ENCODE assay signal across 8 cellular contexts in the genomic region with DNA sequence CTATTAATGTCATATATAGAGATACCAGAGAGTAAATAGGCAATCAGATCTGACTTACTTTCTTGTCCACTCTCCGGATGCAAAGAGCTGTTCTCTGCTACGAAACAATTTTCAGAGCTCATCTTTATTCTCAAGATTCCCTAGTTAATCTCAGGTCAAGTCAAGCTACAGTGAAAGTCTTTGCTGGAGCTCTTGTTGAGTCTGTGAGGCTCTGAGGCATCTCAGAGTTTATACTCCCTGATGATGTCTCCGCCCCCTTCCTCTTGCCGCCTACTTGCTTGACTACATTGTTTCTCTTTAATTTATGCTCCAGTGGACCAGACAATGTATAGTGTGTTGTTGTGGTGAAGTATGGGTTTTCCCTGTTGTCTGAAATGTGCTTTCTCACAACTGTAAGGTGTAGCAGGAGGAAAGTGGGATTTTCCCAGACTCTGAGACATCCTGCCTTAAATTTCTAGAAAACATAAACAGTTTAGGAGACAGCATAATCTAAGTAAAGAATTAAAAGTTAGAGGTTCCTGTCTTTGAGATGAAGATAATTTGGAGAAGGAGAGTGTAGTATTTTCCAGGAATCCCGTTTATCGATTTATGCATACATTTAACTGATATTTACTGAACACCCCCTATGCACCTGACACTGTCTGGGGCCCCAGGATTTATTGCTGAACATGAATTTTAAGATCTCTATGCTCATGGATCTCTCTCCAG. TPM values are rescaled to one million over a fixed set of nuclear protein-coding genes. Genes with fewer than 3 reads are reported as not detected.
DNase-seq lines count a peak whose midpoint lies in the region; ATAC-seq, FAIRE-seq and TF ChIP-seq lines count a peak whose summit lies in the region.

A gene (minus strand): TSS at position 203 of the 708 bp plus-strand sequence. CDS start 81 bp downstream, at position 122.

- H3K4me1 Mint-ChIP-seq in activated CD4-positive, alpha-beta T cell treated with anti-CD3 and anti-CD28 coated beads, Interleukin-2, amount 10 ng/mL, durations not matched to agents 24 days and 14 days: peaks cover 48% of the 10 kb centered on the region

- H3K9me3 ChIP-seq in psoas muscle: no peaks in the 10 kb centered on the region

- peaks cover 5% of the 10 kb centered on the region for H3K9me3 Mint-ChIP-seq in activated CD4-positive, alpha-beta T cell treated with anti-CD3 and anti-CD28 coated beads, Interleukin-2, amount 10 ng/mL, durations not matched to agents 24 days and 14 days

- peak; percentile 35 for ATAC-seq in HG03457 (IDR thresholded peaks at IDR 0.05; ENCODE audit: unreplicated experiment)
- no peak for ATAC-seq in psoas muscle

- H3K27me3 Mint-ChIP-seq in activated CD4-positive, alpha-beta T cell treated with anti-CD3 and anti-CD28 coated beads, Interleukin-2, amount 10 ng/mL, durations not matched to agents 24 days and 14 days: peaks cover 5% of the 10 kb centered on the region

- H3K36me3 Mint-ChIP-seq in activated CD4-positive, alpha-beta T cell treated with anti-CD3 and anti-CD28 coated beads, Interleukin-2, amount 10 ng/mL, durations not matched to agents 24 days and 14 days (ENCODE audit: low read depth): peaks cover 47% of the 10 kb centered on the region

- intact Hi-C loops in activated CD4-positive, alpha-beta T cell treated with anti-CD3 and anti-CD28 coated beads, Interleukin-2, amount 10 ng/mL, durations not matched to agents 24 days and 14 days (cut with micrococcal nuclease): loop anchor here (1.0 kb wide), 7 partner anchors 20 to 517 kb away; a partner anchor contains a TSS
- intact Hi-C loops in psoas muscle (cut with DNase I): no loop called here

- 73 to 76% (median 74%) methylated on average over 6 of the region's 6 CpGs for WGBS in psoas muscle, 3 donors

- no peak for FAIRE-seq in urothelium cell line (lab: Jason Lieb, UNC)

- no peak within 1 kb of the TSS for H3K4me3 ChIP-seq in psoas muscle

- H3K27me3 ChIP-seq in psoas muscle (ENCODE audit: insufficient read depth in 3 of 3, low read length in 2 of 3): no peaks in the 10 kb centered on the region

- H3K36me3 ChIP-seq in psoas muscle (ENCODE audit: insufficient read depth in 1 of 2, low read depth in 1 of 2): no peaks in the 10 kb centered on the region

- TF ChIP-seq POLR2A in GM19193 (IDR thresholded peaks at IDR 0.05; ENCODE audit: extremely low read depth, insufficient read depth, insufficient read length) (peak; percentile 96), erythroblast (IDR thresholded peaks at IDR 0.05; ENCODE audit: low read length) (peak; percentile 98)

- H3K4me3 Mint-ChIP-seq in activated CD4-positive, alpha-beta T cell treated with anti-CD3 and anti-CD28 coated beads, Interleukin-2, amount 10 ng/mL, durations not matched to agents 24 days and 14 days: peak within 1 kb of the TSS; percentile 94

- H3K4me1 ChIP-seq in psoas muscle: no peaks in the 10 kb centered on the region

- no peak within 1 kb of the TSS for H3K27ac ChIP-seq in psoas muscle

- no peak for TF ChIP-seq CTCF in psoas muscle (IDR thresholded peaks at IDR 0.05)

- peak; percentile 96 for DNase-seq in activated CD4-positive, alpha-beta T cell treated with anti-CD3 and anti-CD28 coated beads, Interleukin-2, amount 10 ng/mL, durations not matched to agents 24 days and 14 days
- peak; percentile 20 to 42 for DNase-seq in erythroblast (lab: John Stamatoyannopoulos, UW)
- DNase-seq in stimulated activated CD8-positive, alpha-beta memory T cell treated with anti-CD3 and anti-CD28 coated beads, Interleukin-12 subunit alpha, Interleukin-12 subunit beta, amount 100 ng/mL, for 1 hour (ENCODE audit: low read depth): peak; percentile 60
- DNase-seq in psoas muscle: no peak
- DNase-seq in DMS53 (lab: John Stamatoyannopoulos, UW): no peak
- DNase-seq in urothelium cell line (ENCODE audit: low spot score): no peak

- H3K27ac Mint-ChIP-seq in activated CD4-positive, alpha-beta T cell treated with anti-CD3 and anti-CD28 coated beads, Interleukin-2, amount 10 ng/mL, durations not matched to agents 24 days and 14 days: peak within 1 kb of the TSS; percentile 98

RNA-seq across cellular contexts. Expression of the gene that starts here (rescaled TPM):
- 106 and 111 TPM in 2 replicates for total RNA-seq in activated CD4-positive, alpha-beta T cell treated with anti-CD3 and anti-CD28 coated beads, Interleukin-2, amount 10 ng/mL, durations not matched to agents 24 days and 14 days
- total RNA-seq in psoas muscle: under 1 TPM; 0.22 to 0.82 (median 0.57) TPM
- polyA plus RNA-seq in psoas muscle: 1 to 10 TPM in 1 of 3 donors, under 1 TPM in 2; 0.13 to 1.1 (median 0.14) TPM

Comparison
In these comparisons a context has a peak if more than half of its experiments do, and no peak if none do; other contexts are left out.
1. RNA of the gene that starts here (total RNA-seq): 106 to 111 TPM in activated CD4-positive, alpha-beta T cell treated with anti-CD3 and anti-CD28 coated beads, Interleukin-2, amount 10 ng/mL, durations not matched to agents 24 days and 14 days; 0.22 to 0.82 TPM in psoas muscle; every median in the first group is over 10 times any median in the second.
2. DNase-seq: peak in activated CD4-positive, alpha-beta T cell treated with anti-CD3 and anti-CD28 coated beads, Interleukin-2, amount 10 ng/mL, durations not matched to agents 24 days and 14 days (single experiment), erythroblast (2 of 2) and stimulated activated CD8-positive, alpha-beta memory T cell treated with anti-CD3 and anti-CD28 coated beads, Interleukin-12 subunit alpha, Interleukin-12 subunit beta, amount 100 ng/mL, for 1 hour (single experiment); none in psoas muscle (0 of 2), DMS53 (single experiment) and urothelium cell line (single experiment).